8 cellular contexts compared by ENCODE assay signal in the genomic region with DNA sequence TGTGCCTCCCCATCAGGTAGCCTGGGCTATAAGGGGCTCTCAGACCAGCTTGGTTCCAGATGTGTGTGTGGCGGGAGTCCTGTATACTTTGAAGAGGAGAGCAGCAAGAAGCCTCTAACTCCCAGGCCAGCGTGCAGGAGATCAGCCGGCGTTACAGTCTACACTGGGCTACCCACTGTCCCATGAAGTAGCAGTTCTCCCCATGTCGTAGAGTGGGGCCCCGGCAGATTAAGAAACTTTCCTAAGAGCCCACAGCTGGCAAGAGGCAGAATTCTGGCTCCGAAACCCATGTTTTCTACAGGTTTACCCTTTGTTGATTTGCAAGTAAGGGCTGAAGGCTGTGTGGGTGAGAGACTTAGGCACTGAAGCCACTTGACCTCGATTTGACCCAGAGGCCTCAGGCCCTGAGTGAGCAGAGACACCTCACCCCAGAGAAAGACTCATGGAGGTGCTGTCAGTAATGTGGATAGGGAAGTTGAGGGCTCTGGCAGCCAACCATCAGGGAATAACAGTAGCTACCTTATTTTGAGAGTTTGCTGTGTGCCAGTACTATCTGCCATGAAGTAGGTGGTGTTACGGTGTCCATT. TPM values are rescaled to one million over a fixed set of nuclear protein-coding genes. Genes with fewer than 3 reads are reported as not detected.
DNase-seq lines count a peak whose midpoint lies in the region; ATAC-seq, FAIRE-seq and TF ChIP-seq lines count a peak whose summit lies in the region.

No MANE protein-coding gene starts in this region.

- H3K79me2 ChIP-seq in keratinocyte (ENCODE audit: control insufficient read depth, insufficient read depth, low read length) = peaks cover 39% of the 10 kb centered on the region

- H3K36me3 Mint-ChIP-seq in activated naive CD4-positive, alpha-beta T cell treated with anti-CD3 and anti-CD28 coated beads, Interleukin-2, amount 50 U/mL, for 24 hours = peaks cover 4% of the 10 kb centered on the region

- H3K4me2 ChIP-seq in keratinocyte (ENCODE audit: control insufficient read depth, extremely low read depth, insufficient read depth, low read depth, low read length) = peak overlapping the region; percentile 75

- TF ChIP-seq POLR2A in testis (IDR thresholded peaks at IDR 0.05) = no peak
- TF ChIP-seq POLR2A in H54 (IDR thresholded peaks at IDR 0.05; ENCODE audit: low read depth, low read length) = no peak

- peak overlapping the region; percentile 95 for H3K27ac Mint-ChIP-seq in activated naive CD4-positive, alpha-beta T cell treated with anti-CD3 and anti-CD28 coated beads, Interleukin-2, amount 50 U/mL, for 24 hours

- peak overlapping the region; percentile 52 for H2AFZ ChIP-seq in keratinocyte (ENCODE audit: control insufficient read depth, low read length)

- H3K4me1 ChIP-seq in HUES6 (ENCODE audit: control insufficient read depth, insufficient read depth, low read length) (peaks cover 28% of the 10 kb centered on the region), keratinocyte (ENCODE audit: control insufficient read depth, extremely low read depth, insufficient read depth, low read length) (peaks cover 37% of the 10 kb centered on the region), testis (peaks cover 58% of the 10 kb centered on the region)

- TF ChIP-seq CTCF in keratinocyte (optimal IDR thresholded peaks at IDR 0.05 in 1 of 3, IDR thresholded peaks at IDR 0.05 in 1 of 3, conservative IDR thresholded peaks at IDR 0.05 in 1 of 3; ENCODE audit: extremely low read depth in 1 of 3, insufficient read depth in 2 of 3, low read length in 3 of 3) (no peak), testis (IDR thresholded peaks at IDR 0.05) (no peak)

- H3K36me3 ChIP-seq in HUES6 (ENCODE audit: control insufficient read depth, insufficient read depth, low read length) (no peaks in the 10 kb centered on the region), keratinocyte (ENCODE audit: control insufficient read depth in 2 of 2, extremely low read depth in 1 of 2, insufficient read depth in 2 of 2, low read length in 2 of 2) (no peaks in the 10 kb centered on the region), testis (ENCODE audit: low read depth, missing control alignments) (no peaks in the 10 kb centered on the region)

- H3K27me3 Mint-ChIP-seq in activated naive CD4-positive, alpha-beta T cell treated with anti-CD3 and anti-CD28 coated beads, Interleukin-2, amount 50 U/mL, for 24 hours = no peaks in the 10 kb centered on the region

- ATAC-seq in GM21367 (IDR thresholded peaks at IDR 0.05; ENCODE audit: unreplicated experiment) = no peak

- H3K4me3 Mint-ChIP-seq in activated naive CD4-positive, alpha-beta T cell treated with anti-CD3 and anti-CD28 coated beads, Interleukin-2, amount 50 U/mL, for 24 hours = peak overlapping the region; percentile 94

- no peaks in the 10 kb centered on the region for H3K9me1 ChIP-seq in keratinocyte (ENCODE audit: control insufficient read depth, extremely low read depth, insufficient read depth, low read length)

- H3K9me3 Mint-ChIP-seq in activated naive CD4-positive, alpha-beta T cell treated with anti-CD3 and anti-CD28 coated beads, Interleukin-2, amount 50 U/mL, for 24 hours = no peaks in the 10 kb centered on the region

- H3K9me3 ChIP-seq in HUES6 (ENCODE audit: control insufficient read depth, insufficient read depth, low read depth, low read length) = no peaks in the 10 kb centered on the region
- no peaks in the 10 kb centered on the region for H3K9me3 ChIP-seq in keratinocyte (ENCODE audit: control insufficient read depth, low read depth, low read length)
- no peaks in the 10 kb centered on the region for H3K9me3 ChIP-seq in testis

- peaks cover 57% of the 10 kb centered on the region for H3K4me1 Mint-ChIP-seq in activated naive CD4-positive, alpha-beta T cell treated with anti-CD3 and anti-CD28 coated beads, Interleukin-2, amount 50 U/mL, for 24 hours

- peak overlapping the region; percentile 82 for H3K4me3 ChIP-seq in HUES6 (ENCODE audit: low read depth, low read length)
- peak overlapping the region; percentile 31 to 54 (median 41) for H3K4me3 ChIP-seq in keratinocyte (ENCODE audit: control insufficient read depth in 2 of 3, extremely low read depth in 1 of 3, insufficient read depth in 2 of 3, low read depth in 1 of 3, low read length in 3 of 3)
- peak overlapping the region; percentile 89 to 97 for H3K4me3 ChIP-seq in testis

- H4K20me1 ChIP-seq in keratinocyte (ENCODE audit: control insufficient read depth, extremely low read depth, insufficient read depth, low read length) = no peaks in the 10 kb centered on the region

- peaks cover 10% of the 10 kb centered on the region for H3K27me3 ChIP-seq in HUES6 (ENCODE audit: control insufficient read depth, insufficient read depth, low read length)
- no peaks in the 10 kb centered on the region for H3K27me3 ChIP-seq in keratinocyte (ENCODE audit: control insufficient read depth, extremely low read depth, insufficient read depth, low read length)
- no peaks in the 10 kb centered on the region for H3K27me3 ChIP-seq in testis

- intact Hi-C loops in testis (cut with DNase I; ENCODE audit: low total_unique reads) = loop anchor here (10.0 kb wide), 1 partner anchor 83 kb away; no protein-coding TSS in a partner anchor

- WGBS in testis, 2 donors = 17 to 30% methylated on average over 6 to 9 of the region's 9 CpGs

- DNase-seq in ELF-1 (ENCODE audit: low read depth, low spot score) (peak; percentile 53), keratinocyte (ENCODE audit: low read depth, low spot score) (no peak), testis (no peak), H54 (ENCODE audit: insufficient read length, low spot score) (no peak)
- DNase-seq in stimulated activated CD4-positive, alpha-beta T cell treated with anti-CD3 and anti-CD28 coated beads, Interleukin-1b, Interleukin-23, amount 100 ng/mL, for 48 hours = no peak

- dilution Hi-C loops in keratinocyte (cut with MboI; ENCODE audit: extremely low pct_ligation_motif_present, low sequenced_read_pairs) = no loop called here

- H3K27ac ChIP-seq in HUES6 (ENCODE audit: low read depth, low read length) (no peak overlapping the region), keratinocyte (ENCODE audit: control insufficient read depth, insufficient read depth, low read length) (peak overlapping the region; percentile 72), testis (peak overlapping the region; percentile 96 to 99)

- peak overlapping the region; percentile 67 for H3K9ac ChIP-seq in HUES6 (ENCODE audit: low read length)
- H3K9ac ChIP-seq in keratinocyte (ENCODE audit: control insufficient read depth, extremely low read depth, insufficient read depth, low read length) = peak overlapping the region; percentile 70

- FAIRE-seq in keratinocyte (lab: Jason Lieb, UNC) = no peak
- FAIRE-seq in H54 (lab: Jason Lieb, UNC) = no peak

RNA-seq across cellular contexts. Expression of a gene that starts 0.9 kb away (rescaled TPM):
- polyA plus RNA-seq in keratinocyte (54.3 to 82.9 TPM (median 55.1 TPM) in 3 replicates), testis (ENCODE audit: insufficient read depth, low read depth, low replicate concordance) (112 TPM)
- polyA plus RNA-seq in keratinocyte (2011; ENCODE audit: low read depth) = 9.5 TPM
- polyA plus RNA-seq in keratinocyte (2011; cell fraction: cytosol; rRNA removed) = 57.6 and 65.9 TPM in 2 replicates
- polyA plus RNA-seq in keratinocyte (2011; cell fraction: nucleus; rRNA removed) = 114 and 120 TPM in 2 replicates
- polyA plus RNA-seq in keratinocyte (2012; ENCODE audit: low replicate concordance) = 60.2 and 84.0 TPM in 2 replicates
- 112 to 184 TPM (median 118 TPM) in 3 replicates for polyA minus RNA-seq in keratinocyte
- 89.8 TPM for polyA minus RNA-seq in keratinocyte (2011; cell fraction: cytosol; rRNA and poly(A)+ RNA removed)
- polyA minus RNA-seq in keratinocyte (2011; cell fraction: nucleus; rRNA and poly(A)+ RNA removed) = 109 and 160 TPM in 2 replicates
- total RNA-seq in testis = 100 to 1,000 TPM; 192 to 212 TPM

Comparison
In these comparisons a context has a peak if more than half of its experiments do, and no peak if none do; other contexts are left out.
1. H3K4me3 ChIP-seq: peak in every context shown above with its lines; median percentile 93 in testis; 82 in HUES6; 41 in keratinocyte.